1 cellular context compared by ENCODE assay signal in the genomic region with DNA sequence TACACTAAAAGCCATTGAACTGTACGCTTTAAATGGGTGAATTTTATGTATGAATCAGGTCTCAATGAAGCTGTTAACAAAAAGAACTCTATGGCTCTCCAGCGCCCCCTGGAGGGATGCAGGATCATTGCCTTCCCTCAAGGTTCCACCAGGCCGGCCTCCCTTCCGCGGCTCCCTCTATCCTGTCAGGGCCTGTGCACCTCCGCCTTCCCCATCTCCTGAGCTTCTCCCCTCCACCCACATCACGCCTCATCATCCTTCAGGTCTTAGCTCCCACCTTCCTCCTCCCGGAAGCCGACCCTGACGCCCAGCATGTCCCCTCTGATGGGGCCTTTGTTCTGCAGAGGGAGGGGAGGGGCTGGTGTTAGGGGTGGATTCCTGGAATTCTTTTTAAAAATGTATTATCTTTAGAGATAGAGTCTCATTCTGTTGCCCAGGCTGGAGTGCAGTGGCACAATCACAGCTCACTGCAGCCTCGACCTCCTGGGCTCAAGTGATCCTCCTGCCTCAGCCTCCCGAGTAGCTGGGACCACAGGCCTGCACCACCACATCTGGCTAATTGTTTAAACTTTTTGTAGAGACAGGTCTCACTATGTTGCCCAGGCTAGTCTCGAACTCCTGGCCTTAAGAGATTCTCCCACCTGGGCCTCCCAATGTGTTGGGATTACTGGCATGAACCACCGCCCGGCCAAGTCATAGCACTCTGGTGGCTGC.
TF ChIP-seq lines count a peak whose summit lies in the region.

No MANE protein-coding gene starts in this region.

TF ChIP-seq in HepG2, 621 proteins besides CTCF, POLR2A, EP300 and RAD21:
- TF ChIP-seq, protein P1, sequence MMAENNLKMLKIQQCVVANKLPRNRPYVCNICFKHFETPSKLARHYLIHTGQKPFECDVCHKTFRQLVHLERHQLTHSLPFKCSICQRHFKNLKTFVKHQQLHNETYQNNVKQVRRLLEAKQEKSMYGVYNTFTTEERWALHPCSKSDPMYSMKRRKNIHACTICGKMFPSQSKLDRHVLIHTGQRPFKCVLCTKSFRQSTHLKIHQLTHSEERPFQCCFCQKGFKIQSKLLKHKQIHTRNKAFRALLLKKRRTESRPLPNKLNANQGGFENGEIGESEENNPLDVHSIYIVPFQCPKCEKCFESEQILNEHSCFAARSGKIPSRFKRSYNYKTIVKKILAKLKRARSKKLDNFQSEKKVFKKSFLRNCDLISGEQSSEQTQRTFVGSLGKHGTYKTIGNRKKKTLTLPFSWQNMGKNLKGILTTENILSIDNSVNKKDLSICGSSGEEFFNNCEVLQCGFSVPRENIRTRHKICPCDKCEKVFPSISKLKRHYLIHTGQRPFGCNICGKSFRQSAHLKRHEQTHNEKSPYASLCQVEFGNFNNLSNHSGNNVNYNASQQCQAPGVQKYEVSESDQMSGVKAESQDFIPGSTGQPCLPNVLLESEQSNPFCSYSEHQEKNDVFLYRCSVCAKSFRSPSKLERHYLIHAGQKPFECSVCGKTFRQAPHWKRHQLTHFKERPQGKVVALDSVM (CRISPR knock-in tag; IDR thresholded peaks at IDR 0.05), result peak; percentile 17; the same call in 1 of the 2 replicates
- TF ChIP-seq, protein P2, sequence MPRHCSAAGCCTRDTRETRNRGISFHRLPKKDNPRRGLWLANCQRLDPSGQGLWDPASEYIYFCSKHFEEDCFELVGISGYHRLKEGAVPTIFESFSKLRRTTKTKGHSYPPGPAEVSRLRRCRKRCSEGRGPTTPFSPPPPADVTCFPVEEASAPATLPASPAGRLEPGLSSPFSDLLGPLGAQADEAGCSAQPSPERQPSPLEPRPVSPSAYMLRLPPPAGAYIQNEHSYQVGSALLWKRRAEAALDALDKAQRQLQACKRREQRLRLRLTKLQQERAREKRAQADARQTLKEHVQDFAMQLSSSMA (CRISPR knock-in tag; IDR thresholded peaks at IDR 0.05), result no peak
- 0 out of 2 replicates have a peak, but pooled peaks have one; percentile 20 for TF ChIP-seq ZNF12 (CRISPR knock-in tag; IDR thresholded peaks at IDR 0.05)
- TF ChIP-seq, protein P3, sequence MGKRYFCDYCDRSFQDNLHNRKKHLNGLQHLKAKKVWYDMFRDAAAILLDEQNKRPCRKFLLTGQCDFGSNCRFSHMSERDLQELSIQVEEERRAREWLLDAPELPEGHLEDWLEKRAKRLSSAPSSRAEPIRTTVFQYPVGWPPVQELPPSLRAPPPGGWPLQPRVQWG (CRISPR knock-in tag; IDR thresholded peaks at IDR 0.05; ENCODE audit: borderline replicate concordance, low read depth), result no peak
- TF ChIP-seq STAG1 (CRISPR knock-in tag; IDR thresholded peaks at IDR 0.05), result peak; percentile 83
- peak; percentile 66 for TF ChIP-seq SMC3 (IDR thresholded peaks at IDR 0.05; ENCODE audit: low read length)
